ENCODE assay signal across 14 cellular contexts in the genomic region with DNA sequence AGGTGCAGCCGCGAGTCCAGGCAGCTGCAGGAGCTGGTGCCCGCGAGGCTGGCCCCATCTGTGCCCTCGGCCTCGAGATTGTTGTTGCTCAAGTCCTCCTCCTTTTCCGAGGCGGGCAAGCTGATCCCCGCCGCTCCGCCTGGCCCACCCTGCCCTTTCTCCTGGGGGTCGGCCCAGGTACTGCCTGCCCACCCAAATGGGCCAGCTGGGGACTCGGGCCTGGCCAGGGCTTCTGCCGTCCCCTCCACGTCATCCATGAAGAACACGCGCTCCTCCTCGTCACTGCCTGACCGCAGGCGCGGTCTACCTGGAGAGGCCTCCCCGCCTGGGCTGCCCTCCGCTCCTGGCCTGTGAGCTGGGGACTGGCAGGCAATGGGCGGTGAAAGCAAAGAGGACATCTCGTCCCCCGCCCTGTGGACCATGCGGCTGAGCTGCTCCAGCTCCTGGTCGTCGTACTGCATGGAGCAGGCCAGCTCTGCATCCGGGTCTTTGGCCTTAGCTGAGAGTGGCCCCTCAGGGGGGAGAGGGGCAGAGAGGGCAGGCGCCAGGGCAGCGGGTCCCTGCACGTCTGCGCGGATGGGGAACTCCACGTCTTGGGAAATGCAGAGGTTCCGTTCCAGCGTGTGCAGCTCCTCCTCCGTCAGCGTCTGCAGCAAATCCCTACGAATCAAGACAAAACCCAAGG. TPM values are rescaled to one million over a fixed set of nuclear protein-coding genes. Genes with fewer than 3 reads are reported as not detected.
DNase-seq lines count a peak whose midpoint lies in the region; ATAC-seq and TF ChIP-seq lines count a peak whose summit lies in the region.
"Had no signal": no experiment of that assay in that cellular context is flagged by ENCODE, and none has a peak within 500 bp of the region (broad histone marks: within the 10 kb centered on the region; RNA-seq: fewer than 3 reads in every experiment).

No MANE protein-coding gene starts in this region.

- no peaks in the 10 kb centered on the region for H4K20me1 ChIP-seq in hepatocyte (ENCODE audit: insufficient read depth, poor library complexity, severe bottlenecking)

- H3K4me3 ChIP-seq in right atrium auricular region (no peak overlapping the region), coronary artery (no peak overlapping the region), aorta (ENCODE audit: low read length in 2 of 2) (no peak overlapping the region), hepatocyte (no peak overlapping the region)

- peak; percentile 21 for DNase-seq in right atrium auricular region (ENCODE audit: low spot score)
- DNase-seq in left ventricle myocardium superior = no peak
- DNase-seq in coronary artery (ENCODE audit: low spot score) = peak; percentile 75
- DNase-seq in mesenteric fat pad (ENCODE audit: low spot score) = peak; percentile 85
- peak; percentile 44 to 61 for DNase-seq in aorta
- DNase-seq in hepatocyte (ENCODE audit: low spot score) = no peak
- no peak for DNase-seq in retina
- DNase-seq: H9, KG1, NCI-H1417 treated with DMSO at 0.1 percent for 48 hours, NCI-H2171 treated with DMSO at 0.1 percent for 48 hours, NCI-H774 had no signal

- intact Hi-C loops in left ventricle myocardium superior (cut with micrococcal nuclease) (no loop called here), aorta (cut with DNase I) (no loop called here)

- no peaks in the 10 kb centered on the region for H3K27me3 ChIP-seq in right atrium auricular region
- no peaks in the 10 kb centered on the region for H3K27me3 ChIP-seq in aorta (ENCODE audit: control insufficient read depth in 1 of 2, insufficient read depth in 2 of 2, low read length in 1 of 2)
- no peaks in the 10 kb centered on the region for H3K27me3 ChIP-seq in hepatocyte

- no peak overlapping the region for H2AFZ ChIP-seq in hepatocyte

- TF ChIP-seq CTCF in right atrium auricular region (IDR thresholded peaks at IDR 0.05) = no peak
- TF ChIP-seq CTCF in coronary artery (IDR thresholded peaks at IDR 0.05) = no peak
- no peak for TF ChIP-seq CTCF in hepatocyte (IDR thresholded peaks at IDR 0.05; ENCODE audit: poor library complexity)

- no peaks in the 10 kb centered on the region for H3K79me2 ChIP-seq in hepatocyte

- H3K36me3 ChIP-seq in right atrium auricular region (no peaks in the 10 kb centered on the region), aorta (ENCODE audit: control insufficient read depth in 1 of 2, insufficient read depth in 2 of 2, low read length in 1 of 2) (no peaks in the 10 kb centered on the region), hepatocyte (replicated peaks; ENCODE audit: insufficient read depth, low read depth) (no peaks in the 10 kb centered on the region)

- H3K4me1 ChIP-seq in right atrium auricular region (no peaks in the 10 kb centered on the region), aorta (ENCODE audit: control insufficient read depth in 1 of 2, insufficient read depth in 2 of 2, low read length in 2 of 2) (no peaks in the 10 kb centered on the region), hepatocyte (ENCODE audit: insufficient read depth) (no peaks in the 10 kb centered on the region)

- H3K4me2 ChIP-seq in hepatocyte = no peak overlapping the region

- H3K9me2 ChIP-seq in hepatocyte (replicated peaks; ENCODE audit: insufficient read depth) = no peaks in the 10 kb centered on the region

- H3K27ac ChIP-seq in right atrium auricular region (no peak overlapping the region), coronary artery (no peak overlapping the region), aorta (ENCODE audit: low read depth in 1 of 2, low read length in 2 of 2) (no peak overlapping the region), hepatocyte (no peak overlapping the region)

- WGBS in aorta, 2 donors = 92 to 94% methylated on average over 37 to 41 of the region's 41 CpGs
- WGBS in hepatocyte (ENCODE audit: low lambda C conversion rate, missing lambda C conversion rate) = 94% methylated on average over 41 of the region's 41 CpGs

- ATAC-seq in left ventricle myocardium superior (no peak), aorta (ENCODE audit: low FRiP score) (no peak), GM18861 (IDR thresholded peaks at IDR 0.05; ENCODE audit: unreplicated experiment) (no peak)
- ATAC-seq: HepG2 had no signal

- H3K9me3 ChIP-seq in right atrium auricular region (peaks cover 0 to 8% of the 10 kb centered on the region in 2 donors), aorta (ENCODE audit: control insufficient read depth, low read length) (peaks cover 2% of the 10 kb centered on the region), hepatocyte (ENCODE audit: low read depth) (no peaks in the 10 kb centered on the region)

RNA-seq across cellular contexts. Expression of a gene that starts 43.1 kb away (rescaled TPM):
- total RNA-seq in right atrium auricular region (10 to 100 TPM; 33.4 to 34.9 TPM), left ventricle myocardium superior (44.0 TPM), mesenteric fat pad (61.3 TPM), aorta (10 to 100 TPM; 45.7 to 75.4 TPM), hepatocyte (53.7 and 56.7 TPM in 2 replicates)
- polyA plus RNA-seq in aorta (10 to 100 TPM; 36.9 to 75.1 TPM), hepatocyte (127 and 131 TPM in 2 replicates)

Comparison
In these comparisons a context has a peak if more than half of its experiments do, and no peak if none do; other contexts are left out.
1. DNase-seq: peak in right atrium auricular region (single experiment), coronary artery (single experiment), mesenteric fat pad (single experiment) and aorta (2 of 2); none in left ventricle myocardium superior (single experiment), hepatocyte (single experiment) and retina (single experiment).